Comparison of ENCODE assay signal across 13 cellular contexts in the genomic region with DNA sequence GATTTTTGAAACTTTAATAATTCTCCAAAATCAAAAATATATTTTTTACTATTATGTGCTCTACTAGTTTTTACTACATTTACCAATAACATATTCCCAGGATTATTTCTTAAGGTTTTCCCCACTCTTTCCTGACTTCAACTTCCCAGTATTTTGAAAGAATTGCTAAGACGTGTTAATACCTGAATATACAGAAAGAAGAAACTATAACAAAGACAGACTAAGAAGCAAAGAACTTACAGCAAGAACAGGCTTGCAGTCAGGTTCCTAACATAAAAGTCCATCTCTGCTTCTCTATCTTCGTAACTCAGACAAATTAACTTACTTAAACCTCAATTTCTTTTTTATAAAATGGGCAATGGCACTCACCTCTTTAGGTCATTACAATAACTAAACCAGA.
"Had no signal": no experiment of that assay in that cellular context is flagged by ENCODE, and none has a peak within 500 bp of the region (broad histone marks: within the 10 kb centered on the region; RNA-seq: fewer than 3 reads in every experiment).

No MANE protein-coding gene starts in this region.

- H3K27ac ChIP-seq: heart left ventricle had no signal

- DNase-seq: cortex of kidney; effector memory CD8-positive, alpha-beta T cell; erythroblast; foreskin melanocyte; heart left ventricle; hippocampal formation; kidney glomerular epithelial cell; naive thymus-derived CD4-positive, alpha-beta T cell; posterior cingulate gyrus; stimulated activated CD4-positive, alpha-beta T cell treated with anti-CD3 and anti-CD28 coated beads, Interleukin-12 subunit alpha, Interleukin-12 subunit beta, amount 100 ng/mL, for 4 hours; stimulated activated naive CD4-positive, alpha-beta T cell treated with Interleukin-2 at 50 U/mL for 16 hours; trophoblast cell had no signal

- H3K4me3 ChIP-seq: heart left ventricle had no signal

- H3K4me3 Mint-ChIP-seq: effector memory CD8-positive, alpha-beta T cell; naive thymus-derived CD4-positive, alpha-beta T cell had no signal

- H3K9me3 Mint-ChIP-seq: effector memory CD8-positive, alpha-beta T cell; naive thymus-derived CD4-positive, alpha-beta T cell had no signal

- H3K27me3 ChIP-seq: heart left ventricle had no signal

- ATAC-seq: effector memory CD8-positive, alpha-beta T cell; heart left ventricle; naive thymus-derived CD4-positive, alpha-beta T cell; sciatic nerve had no signal

- H3K4me1 ChIP-seq: heart left ventricle had no signal

- H3K27me3 Mint-ChIP-seq: effector memory CD8-positive, alpha-beta T cell; naive thymus-derived CD4-positive, alpha-beta T cell had no signal

- H3K9me3 ChIP-seq: heart left ventricle had no signal
